Comparison of ENCODE assay signal across 1 cellular context in the genomic region with DNA sequence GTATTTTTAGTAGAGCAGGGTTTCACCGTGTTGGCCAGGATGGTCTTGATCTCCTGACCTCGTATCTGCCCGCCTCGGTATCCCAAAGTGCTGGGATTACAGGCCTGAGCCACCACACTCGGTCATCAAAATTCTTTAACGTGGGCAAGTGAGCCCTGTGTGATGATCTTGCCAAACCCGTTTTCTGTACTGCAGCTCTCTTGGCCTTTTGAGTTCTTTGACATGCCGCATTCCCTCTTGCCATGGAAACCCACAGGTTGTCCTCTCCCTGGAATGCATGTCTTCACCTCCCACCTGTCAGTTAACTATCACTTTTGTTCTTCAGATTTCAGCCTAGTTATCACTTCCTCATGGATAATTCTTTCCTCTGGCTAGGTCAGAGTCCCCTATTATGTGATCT.
TF ChIP-seq lines count a peak whose summit lies in the region.

No MANE protein-coding gene starts in this region.

TF ChIP-seq in H1, 55 proteins besides CTCF, POLR2A, EP300 and RAD21 (continued from another document):
- TF ChIP-seq, protein P1, sequence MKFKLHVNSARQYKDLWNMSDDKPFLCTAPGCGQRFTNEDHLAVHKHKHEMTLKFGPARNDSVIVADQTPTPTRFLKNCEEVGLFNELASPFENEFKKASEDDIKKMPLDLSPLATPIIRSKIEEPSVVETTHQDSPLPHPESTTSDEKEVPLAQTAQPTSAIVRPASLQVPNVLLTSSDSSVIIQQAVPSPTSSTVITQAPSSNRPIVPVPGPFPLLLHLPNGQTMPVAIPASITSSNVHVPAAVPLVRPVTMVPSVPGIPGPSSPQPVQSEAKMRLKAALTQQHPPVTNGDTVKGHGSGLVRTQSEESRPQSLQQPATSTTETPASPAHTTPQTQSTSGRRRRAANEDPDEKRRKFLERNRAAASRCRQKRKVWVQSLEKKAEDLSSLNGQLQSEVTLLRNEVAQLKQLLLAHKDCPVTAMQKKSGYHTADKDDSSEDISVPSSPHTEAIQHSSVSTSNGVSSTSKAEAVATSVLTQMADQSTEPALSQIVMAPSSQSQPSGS (IDR thresholded peaks at IDR 0.05; ENCODE audit: low read length): peak; percentile 42; the same call in 1 of the 2 replicates
- 0 out of 2 replicates have a peak, but pooled peaks have one; percentile 66 for TF ChIP-seq TCF12 (IDR thresholded peaks at IDR 0.05; ENCODE audit: low read depth, low read length)
